Comparison of ENCODE assay signal across 27 cellular contexts in genomic region chr6:130359736-130360135, GRCh38. TPM values are rescaled to one million over a fixed set of nuclear protein-coding genes. Genes with fewer than 3 reads are reported as not detected.
A peak's percentile ranks its signal among the peaks of the same experiment; 100 is the strongest.
DNase-seq lines count a peak whose midpoint lies in the region; ATAC-seq, FAIRE-seq and TF ChIP-seq lines count a peak whose summit lies in the region.
"Had no signal": no experiment of that assay in that cellular context is flagged by ENCODE, and none has a peak within 500 bp of the region (broad histone marks: within the 10 kb centered on the region; RNA-seq: fewer than 3 reads in every experiment).

No MANE protein-coding gene starts in this region.

- FAIRE-seq in GM12892 (lab: Jason Lieb, UNC), result peak; percentile 57
- FAIRE-seq: endothelial cell of umbilical vein, kidney had no signal

- H3K36me3 ChIP-seq in tibial nerve, result no peaks in the 10 kb centered on the region
- H3K36me3 ChIP-seq: stomach, thyroid gland had no signal

- TF ChIP-seq CTCF in fibroblast of villous mesenchyme (IDR thresholded peaks at IDR 0.05; ENCODE audit: insufficient read depth, low read depth, low read length) (no peak), tibial nerve (IDR thresholded peaks at IDR 0.05) (no peak), RWPE1 (conservative IDR thresholded peaks at IDR 0.05; ENCODE audit: low read depth) (no peak)

- H3K4me3 ChIP-seq in fibroblast of villous mesenchyme (ENCODE audit: low read depth, low read length) (no peak overlapping the region), tibial nerve (no peak overlapping the region)
- H3K4me3 ChIP-seq: PC-9, psoas muscle, stomach, thyroid gland had no signal

- no peak for TF ChIP-seq EP300 in tibial nerve (IDR thresholded peaks at IDR 0.05)

- no peak for ATAC-seq in HG03280 (IDR thresholded peaks at IDR 0.05; ENCODE audit: unreplicated experiment)
- ATAC-seq: activated CD8-positive, alpha-beta T cell treated with anti-CD3 and anti-CD28 coated beads, Interleukin-2, amount 10 ng/mL, durations not matched to agents 7 days and 5 days; natural killer cell; psoas muscle; sciatic nerve had no signal

- no peaks in the 10 kb centered on the region for H3K9me3 ChIP-seq in tibial nerve
- H3K9me3 ChIP-seq: psoas muscle, stomach, thyroid gland had no signal

- no peak for DNase-seq in GM12892 (ENCODE audit: insufficient read length)
- DNase-seq in RPMI7951 (ENCODE audit: low read depth), result peak; percentile 48
- peak; percentile 36 for DNase-seq in fibroblast of villous mesenchyme (ENCODE audit: low read depth)
- no peak for DNase-seq in tibial nerve (ENCODE audit: low spot score in 2 of 2)
- no peak for DNase-seq in KG1 (lab: John Stamatoyannopoulos, UW)
- no peak for DNase-seq in RWPE1 (ENCODE audit: low spot score)
- DNase-seq: activated CD4-positive, alpha-beta T cell treated with anti-CD3 and anti-CD28 coated beads for 4 hours; activated CD8-positive, alpha-beta T cell treated with anti-CD3 and anti-CD28 coated beads, Interleukin-2, amount 10 ng/mL, durations not matched to agents 7 days and 5 days; C1 segment of cervical spinal cord; COR-L47; DMS79; glutamatergic neuron; kidney; natural killer cell; NCI-H1092 treated with DMSO at 0.1 percent for 48 hours; NCI-H1694 treated with DMSO at 0.1 percent for 48 hours; NCI-H2171; NCI-H510A; psoas muscle; SHP77 treated with DMSO at 0.1 percent for 48 hours; stimulated activated CD4-positive, alpha-beta T cell treated with anti-CD3 and anti-CD28 coated beads, Interleukin-4, amount 100 ng/mL, for 1 hour; stomach; thyroid gland had no signal

- H3K4me1 ChIP-seq in tibial nerve, result no peaks in the 10 kb centered on the region
- H3K4me1 ChIP-seq: psoas muscle, stomach, thyroid gland had no signal

- POLR2A ChIA-PET in RWPE1 (lab: Yijun Ruan, JAX; ENCODE audit: low non-redundant PET), result no interaction called here

- H3K27ac ChIP-seq in tibial nerve (no peak overlapping the region), RWPE1 (no peak overlapping the region)
- H3K27ac ChIP-seq: PC-9, psoas muscle, stomach, thyroid gland had no signal

- H3K27me3 ChIP-seq in tibial nerve, result no peaks in the 10 kb centered on the region
- H3K27me3 ChIP-seq: thyroid gland had no signal

- TF ChIP-seq POLR2A in GM12892 (IDR thresholded peaks at IDR 0.05; ENCODE audit: low read depth, low read length) (no peak), tibial nerve (IDR thresholded peaks at IDR 0.05) (no peak)

- CTCF ChIA-PET in RWPE1 (lab: Yijun Ruan, JAX), result no interaction called here

RNA-seq across cellular contexts. Expression of gene TMEM200A, which starts 6.1 kb away (rescaled TPM):
- polyA plus RNA-seq in GM12892 (2012; ENCODE audit: missing spikeins), result 14.3 TPM
- total RNA-seq in RPMI7951 (2014; rRNA removed; shearing (Covaris generic)), result 26.3 and 30.9 TPM in 2 replicates
- total RNA-seq in fibroblast of villous mesenchyme (43.6 and 47.7 TPM in 2 replicates), tibial nerve (10 to 100 TPM in 2 of 4 donors, 1 to 10 TPM in 2; 5.3 to 11.8 (median 8.1) TPM)
- total RNA-seq: PC-9 had no signal

Comparison
In these comparisons a context has a peak if more than half of its experiments do, and no peak if none do; other contexts are left out.
1. DNase-seq: peak in RPMI7951 (single experiment) and fibroblast of villous mesenchyme (single experiment); none in GM12892 (single experiment), tibial nerve (0 of 2), KG1 (single experiment) and RWPE1 (single experiment).